ENCODE assay signal across 8 cellular contexts in genomic region chr1:154272999-154273563, GRCh38. TPM values are rescaled to one million over a fixed set of nuclear protein-coding genes. Genes with fewer than 3 reads are reported as not detected.
DNase-seq lines count a peak whose midpoint lies in the region; ATAC-seq, FAIRE-seq and TF ChIP-seq lines count a peak whose summit lies in the region.

No MANE protein-coding gene starts in this region.

- WGBS in HepG2 (ENCODE audit: low lambda C conversion rate), result 60% methylated on average over 13 of the region's 13 CpGs
- WGBS in thyroid gland, 2 donors, result 43 to 48% methylated on average over 13 of the region's 13 CpGs

- H3K4me3 Mint-ChIP-seq in activated CD4-positive, alpha-beta T cell treated with anti-CD3 and anti-CD28 coated beads, Interleukin-2, amount 10 ng/mL, durations not matched to agents 7 days and 5 days, result peak overlapping the region; percentile 89
- peak overlapping the region; percentile 99 for H3K4me3 Mint-ChIP-seq in astrocyte (ENCODE audit: unreplicated experiment)

- in situ Hi-C loops in HepG2 (cut with HindIII; ENCODE audit: extremely low pct_ligation_motif_present, low pct_unique_long_range_greater_than_20kb), result loop anchor here (5.0 kb wide), 2 partner anchors 74 to 91 kb away; no protein-coding TSS in a partner anchor

- no peaks in the 10 kb centered on the region for H3K27me3 Mint-ChIP-seq in activated CD4-positive, alpha-beta T cell treated with anti-CD3 and anti-CD28 coated beads, Interleukin-2, amount 10 ng/mL, durations not matched to agents 7 days and 5 days
- no peaks in the 10 kb centered on the region for H3K27me3 Mint-ChIP-seq in astrocyte (ENCODE audit: low read depth, unreplicated experiment)

- peak overlapping the region; percentile 96 for H3K9ac ChIP-seq in astrocyte (ENCODE audit: low read length)
- peak overlapping the region; percentile 90 for H3K9ac ChIP-seq in HepG2 (ENCODE audit: insufficient read depth, low read depth, low read length)

- H3K4me1 Mint-ChIP-seq in activated CD4-positive, alpha-beta T cell treated with anti-CD3 and anti-CD28 coated beads, Interleukin-2, amount 10 ng/mL, durations not matched to agents 7 days and 5 days, result peaks cover 41% of the 10 kb centered on the region
- peaks cover 11% of the 10 kb centered on the region for H3K4me1 Mint-ChIP-seq in astrocyte (ENCODE audit: low read depth, unreplicated experiment)

- TF ChIP-seq POLR2A in HepG2 (IDR thresholded peaks at IDR 0.05; ENCODE audit: insufficient read depth in 1 of 2, low read depth in 2 of 2, low read length in 2 of 2) (no peak), thyroid gland (IDR thresholded peaks at IDR 0.05) (no peak)

- CTCF ChIA-PET in activated CD4-positive, alpha-beta T cell treated with anti-CD3 and anti-CD28 coated beads, Interleukin-2, amount 10 ng/mL, durations not matched to agents 7 days and 5 days (lab: Charles Lee), result interaction anchor here (0.6 to 1.4 kb wide), 7 partner anchors 55 to 274 kb away, joined by 3 to 4 read pairs (median 3); no protein-coding TSS in a partner anchor
- CTCF ChIA-PET in HepG2 (lab: Yijun Ruan, JAX; ENCODE audit: low intra/inter-chr PET ratio, low total read pairs), result interaction anchor here (0.8 to 3.2 kb wide), 5 partner anchors 62 to 90 kb away, joined by 3 to 43 read pairs (median 3); no protein-coding TSS in a partner anchor

- no peaks in the 10 kb centered on the region for H3K9me3 Mint-ChIP-seq in activated CD4-positive, alpha-beta T cell treated with anti-CD3 and anti-CD28 coated beads, Interleukin-2, amount 10 ng/mL, durations not matched to agents 7 days and 5 days
- H3K9me3 Mint-ChIP-seq in astrocyte (ENCODE audit: unreplicated experiment), result no peaks in the 10 kb centered on the region

- no peak for DNase-seq in activated CD4-positive, alpha-beta T cell treated with anti-CD3 and anti-CD28 coated beads, Interleukin-2, amount 10 ng/mL, durations not matched to agents 7 days and 5 days
- no peak for DNase-seq in activated CD4-positive, alpha-beta T cell treated with anti-CD3 and anti-CD28 coated beads, Interleukin-2, amount 50 U/mL, for 1 hour
- no peak for DNase-seq in astrocyte (ENCODE audit: low read depth)
- no peak for DNase-seq in HepG2 (ENCODE audit: low spot score)
- no peak for DNase-seq in thyroid gland
- DNase-seq in D721Med (ENCODE audit: insufficient read length, low spot score), result no peak
- no peak for DNase-seq in activated gamma-delta T cell treated with Interleukin-2 at 50 U/mL for 16 hours
- DNase-seq in NCI-H128 (lab: John Stamatoyannopoulos, UW; ENCODE audit: unreplicated experiment), result no peak

- peak overlapping the region; percentile 99 for H3K4me2 ChIP-seq in astrocyte (ENCODE audit: low read length)
- peak overlapping the region; percentile 89 for H3K4me2 ChIP-seq in HepG2 (ENCODE audit: low read depth, low read length)

- peaks cover 42% of the 10 kb centered on the region for H3K36me3 Mint-ChIP-seq in activated CD4-positive, alpha-beta T cell treated with anti-CD3 and anti-CD28 coated beads, Interleukin-2, amount 10 ng/mL, durations not matched to agents 7 days and 5 days (ENCODE audit: low read depth)
- H3K36me3 Mint-ChIP-seq in astrocyte (ENCODE audit: low read depth, unreplicated experiment), result peaks cover 17% of the 10 kb centered on the region

- H3K27ac ChIP-seq in astrocyte (ENCODE audit: low read depth, low read length) (peak overlapping the region; percentile 83), HepG2 (ENCODE audit: extremely low read length, insufficient read depth, low read length) (peak overlapping the region; percentile 69), thyroid gland (peak overlapping the region; percentile 77 to 97 (median 85))

- H3K27me3 ChIP-seq in astrocyte (ENCODE audit: insufficient read depth, low read length), result no peaks in the 10 kb centered on the region
- no peaks in the 10 kb centered on the region; a peak in 1 of 5 replicates for H3K27me3 ChIP-seq in HepG2 (ENCODE audit: control insufficient read depth in 1 of 2, insufficient read depth in 2 of 2, low read length in 2 of 2)
- H3K27me3 ChIP-seq in thyroid gland, result no peaks in the 10 kb centered on the region

- H3K27ac Mint-ChIP-seq in activated CD4-positive, alpha-beta T cell treated with anti-CD3 and anti-CD28 coated beads, Interleukin-2, amount 10 ng/mL, durations not matched to agents 7 days and 5 days, result peak overlapping the region; percentile 97
- peak overlapping the region; percentile 99 for H3K27ac Mint-ChIP-seq in astrocyte (ENCODE audit: unreplicated experiment)

- ATAC-seq in HepG2, result no peak; the same call in 2 of the 3 replicates

- peaks cover 6% of the 10 kb centered on the region for H3K4me1 ChIP-seq in astrocyte (ENCODE audit: insufficient read depth, low read length)
- peaks cover 12% of the 10 kb centered on the region for H3K4me1 ChIP-seq in HepG2 (ENCODE audit: insufficient read depth, low read length)
- H3K4me1 ChIP-seq in thyroid gland, result peaks cover 6 to 10% of the 10 kb centered on the region in 2 donors

- H3K36me3 ChIP-seq in astrocyte (ENCODE audit: insufficient read depth, low read length) (peaks cover 24% of the 10 kb centered on the region), HepG2 (replicated peaks in 1 of 2; ENCODE audit: control insufficient read depth in 1 of 2, insufficient read depth in 2 of 2, low read length in 2 of 2) (peaks cover 7 to 28% of the 10 kb centered on the region in 2 experiments; a peak in 4 of 5 replicates), thyroid gland (peaks cover 29 to 30% of the 10 kb centered on the region in 2 donors)

- H2AFZ ChIP-seq in astrocyte (ENCODE audit: low read depth, low read length) (peak overlapping the region; percentile 91), HepG2 (ENCODE audit: low read length) (no peak overlapping the region)

- no peak for TF ChIP-seq RAD21 in HepG2 (CRISPR knock-in tag; IDR thresholded peaks at IDR 0.05)

- intact Hi-C loops in HepG2 (cut with micrococcal nuclease; ENCODE audit: unreplicated experiment) (loop anchor here (1.0 to 5.0 kb wide), 3 partner anchors 62 to 326 kb away; partner anchors contain the start of gene DENND4B), thyroid gland (cut with DNase I) (no loop called here)

- TSS peak; percentile 57 for BruUV-seq in HepG2 (replicated peaks; lab: Mats Ljungman, UMichigan)

- no peak for TF ChIP-seq CTCF in astrocyte (IDR thresholded peaks at IDR 0.05; ENCODE audit: insufficient read depth, low read depth, low read length)
- no peak for TF ChIP-seq CTCF in HepG2 (CRISPR knock-in tag; IDR thresholded peaks at IDR 0.05)
- no peak for TF ChIP-seq CTCF in thyroid gland (IDR thresholded peaks at IDR 0.05)
- no peak for TF ChIP-seq CTCF in D721Med (IDR thresholded peaks at IDR 0.05; ENCODE audit: insufficient read depth, missing control alignments)

- peak overlapping the region; percentile 97 for H3K4me3 ChIP-seq in astrocyte (ENCODE audit: insufficient read depth, low read depth, low read length)
- peak overlapping the region; percentile 86 to 97 (median 90) for H3K4me3 ChIP-seq in HepG2 (replicated peaks in 1 of 3; ENCODE audit: insufficient read depth in 1 of 3, low read depth in 2 of 3, low read length in 3 of 3)
- peak overlapping the region; percentile 56 to 94 (median 65) for H3K4me3 ChIP-seq in thyroid gland (replicated peaks in 1 of 3)

- no peak for FAIRE-seq in astrocyte (lab: Jason Lieb, UNC)
- FAIRE-seq in HepG2 (lab: Jason Lieb, UNC), result no peak
- FAIRE-seq in D721Med (lab: Jason Lieb, UNC), result no peak

- peaks cover 13% of the 10 kb centered on the region for H3K79me2 ChIP-seq in astrocyte (ENCODE audit: insufficient read depth, low read length)
- peaks cover 11% of the 10 kb centered on the region for H3K79me2 ChIP-seq in HepG2 (ENCODE audit: insufficient read depth, low read length)

- H4K20me1 ChIP-seq in astrocyte (ENCODE audit: insufficient read depth, low read length) (no peaks in the 10 kb centered on the region), HepG2 (ENCODE audit: insufficient read depth, low read length) (no peaks in the 10 kb centered on the region)

- no peak for TF ChIP-seq EP300 in HepG2 (IDR thresholded peaks at IDR 0.05; ENCODE audit: low read depth in 2 of 2, low read length in 2 of 2)
- TF ChIP-seq EP300 in HepG2 (CRISPR knock-in tag; IDR thresholded peaks at IDR 0.05; ENCODE audit: borderline replicate concordance), result no peak

- no peaks in the 10 kb centered on the region for H3K9me3 ChIP-seq in astrocyte (ENCODE audit: insufficient read depth, low read depth, low read length)
- no peaks in the 10 kb centered on the region for H3K9me3 ChIP-seq in HepG2 (ENCODE audit: low read length)
- H3K9me3 ChIP-seq in thyroid gland, result no peaks in the 10 kb centered on the region

- POLR2A ChIA-PET in activated CD4-positive, alpha-beta T cell treated with anti-CD3 and anti-CD28 coated beads, Interleukin-2, amount 10 ng/mL, durations not matched to agents 7 days and 5 days (lab: Charles Lee), result no interaction called here
- POLR2A ChIA-PET in HepG2 (lab: Yijun Ruan, JAX), result interaction anchor here (0.7 to 1.3 kb wide), 3 partner anchors 53 to 74 kb away, joined by 3 to 5 read pairs (median 4); partner anchors contain the start of gene UBAP2L

RNA-seq across cellular contexts. Expression of gene HAX1, which starts 0.7 kb away (rescaled TPM):
- total RNA-seq in activated CD4-positive, alpha-beta T cell treated with anti-CD3 and anti-CD28 coated beads, Interleukin-2, amount 10 ng/mL, durations not matched to agents 7 days and 5 days, result 100 to 1,000 TPM; 107 to 126 TPM
- total RNA-seq in astrocyte, result 82.2 and 89.9 TPM in 2 replicates
- total RNA-seq in HepG2 (2016; rRNA removed; fragmentation: Illumina TruSeq; extraction: Trizol), result 89.2 and 104 TPM in 2 replicates
- 42.6 and 45.4 TPM in 2 replicates for total RNA-seq in HepG2 (2016; cell fraction: cytosol; rRNA removed; fragmentation: Illumina TruSeq; extraction: Trizol; ENCODE audit: low read depth)
- total RNA-seq in HepG2 (2016; cell fraction: insoluble cytoplasmic fraction; rRNA removed; fragmentation: Illumina TruSeq; extraction: Trizol), result 96.4 and 107 TPM in 2 replicates
- total RNA-seq in HepG2 (2016; cell fraction: membrane; rRNA removed; fragmentation: Illumina TruSeq; extraction: Trizol), result 89.9 and 90.2 TPM in 2 replicates
- 50.1 and 56.3 TPM in 2 replicates for total RNA-seq in HepG2 (2016; cell fraction: nucleus; rRNA removed; fragmentation: Illumina TruSeq; extraction: Trizol)
- 120 and 128 TPM in 2 replicates for polyA plus RNA-seq in HepG2 (2011; rRNA removed)
- 106 TPM in 2 replicates for polyA plus RNA-seq in HepG2 (2011; cell fraction: cytosol; rRNA removed)
- 70.0 and 84.2 TPM in 2 replicates for polyA plus RNA-seq in HepG2 (2011; cell fraction: nucleus; rRNA removed)
- 64.9 and 90.6 TPM in 2 replicates for polyA plus RNA-seq in HepG2 (2012)
- polyA plus RNA-seq in HepG2 (2016; cell fraction: cytosol; fragmentation: Illumina TruSeq; extraction: Trizol; ENCODE audit: low read depth), result 44.0 and 44.7 TPM in 2 replicates
- polyA plus RNA-seq in HepG2 (2016; cell fraction: insoluble cytoplasmic fraction; fragmentation: Illumina TruSeq; extraction: Trizol; ENCODE audit: low read depth), result 101 and 113 TPM in 2 replicates
- polyA plus RNA-seq in HepG2 (2016; cell fraction: membrane; fragmentation: Illumina TruSeq; extraction: Trizol; ENCODE audit: low read depth), result 76.6 and 79.0 TPM in 2 replicates
- 86.4 and 97.4 TPM in 2 replicates for polyA plus RNA-seq in HepG2 (2016; cell fraction: nucleus; fragmentation: Illumina TruSeq; extraction: Trizol; ENCODE audit: insufficient read depth, low read depth)
- polyA minus RNA-seq in HepG2 (2011; rRNA and poly(A)+ RNA removed; ENCODE audit: low replicate concordance), result 75.0 and 215 TPM in 2 replicates
- 29.9 and 30.5 TPM in 2 replicates for polyA minus RNA-seq in HepG2 (2011; cell fraction: cytosol; rRNA and poly(A)+ RNA removed)
- polyA minus RNA-seq in HepG2 (2011; cell fraction: nucleus; rRNA and poly(A)+ RNA removed), result 16.0 and 25.0 TPM in 2 replicates
- total RNA-seq in thyroid gland, result 100 to 1,000 TPM in 2 of 4 donors, 10 to 100 TPM in 2; 52.0 to 104 (median 94.5) TPM

RNA-seq across cellular contexts. Expression of gene AQP10, which starts 47.8 kb away (rescaled TPM):
- not detected for total RNA-seq in activated CD4-positive, alpha-beta T cell treated with anti-CD3 and anti-CD28 coated beads, Interleukin-2, amount 10 ng/mL, durations not matched to agents 7 days and 5 days
- total RNA-seq in astrocyte (0.17 TPM in 1 of 2 replicates, not detected in the other), HepG2 (2016; rRNA removed; fragmentation: Illumina TruSeq; extraction: Trizol) (not detected in 2 replicates), thyroid gland (not detected)
- total RNA-seq in HepG2 (2016; cell fraction: cytosol; rRNA removed; fragmentation: Illumina TruSeq; extraction: Trizol; ENCODE audit: low read depth), result not detected in 2 replicates
- not detected in 2 replicates for total RNA-seq in HepG2 (2016; cell fraction: insoluble cytoplasmic fraction; rRNA removed; fragmentation: Illumina TruSeq; extraction: Trizol)
- not detected in 2 replicates for total RNA-seq in HepG2 (2016; cell fraction: membrane; rRNA removed; fragmentation: Illumina TruSeq; extraction: Trizol)
- total RNA-seq in HepG2 (2016; cell fraction: nucleus; rRNA removed; fragmentation: Illumina TruSeq; extraction: Trizol), result not detected in 2 replicates
- 0.30 and 0.38 TPM in 2 replicates for polyA plus RNA-seq in HepG2 (2011; rRNA removed)
- polyA plus RNA-seq in HepG2 (2011; cell fraction: cytosol; rRNA removed), result 0.16 and 0.28 TPM in 2 replicates
- polyA plus RNA-seq in HepG2 (2011; cell fraction: nucleus; rRNA removed), result 0.73 and 0.74 TPM in 2 replicates
- polyA plus RNA-seq in HepG2 (2012), result 0.13 and 0.15 TPM in 2 replicates
- not detected in 2 replicates for polyA plus RNA-seq in HepG2 (2016; cell fraction: cytosol; fragmentation: Illumina TruSeq; extraction: Trizol; ENCODE audit: low read depth)
- not detected in 2 replicates for polyA plus RNA-seq in HepG2 (2016; cell fraction: insoluble cytoplasmic fraction; fragmentation: Illumina TruSeq; extraction: Trizol; ENCODE audit: low read depth)
- polyA plus RNA-seq in HepG2 (2016; cell fraction: membrane; fragmentation: Illumina TruSeq; extraction: Trizol; ENCODE audit: low read depth), result not detected in 2 replicates
- polyA plus RNA-seq in HepG2 (2016; cell fraction: nucleus; fragmentation: Illumina TruSeq; extraction: Trizol; ENCODE audit: insufficient read depth, low read depth), result not detected in 2 replicates
- 0.30 TPM in 1 of 2 replicates, not detected in the other for polyA minus RNA-seq in HepG2 (2011; rRNA and poly(A)+ RNA removed; ENCODE audit: low replicate concordance)
- not detected in 2 replicates for polyA minus RNA-seq in HepG2 (2011; cell fraction: cytosol; rRNA and poly(A)+ RNA removed)
- polyA minus RNA-seq in HepG2 (2011; cell fraction: nucleus; rRNA and poly(A)+ RNA removed), result 0.26 TPM in 1 of 2 replicates, not detected in the other

RNA-seq across cellular contexts. Expression of gene ATP8B2, which starts 52.2 kb away (rescaled TPM):
- total RNA-seq in activated CD4-positive, alpha-beta T cell treated with anti-CD3 and anti-CD28 coated beads, Interleukin-2, amount 10 ng/mL, durations not matched to agents 7 days and 5 days, result 100 to 1,000 TPM; 135 to 138 TPM
- total RNA-seq in astrocyte (71.6 and 71.9 TPM in 2 replicates), HepG2 (2016; rRNA removed; fragmentation: Illumina TruSeq; extraction: Trizol) (31.3 and 39.3 TPM in 2 replicates), thyroid gland (100 to 1,000 TPM in 1 of 4 donors, 10 to 100 TPM in 3; 61.6 to 106 (median 76.4) TPM)
- 9.3 and 9.4 TPM in 2 replicates for total RNA-seq in HepG2 (2016; cell fraction: cytosol; rRNA removed; fragmentation: Illumina TruSeq; extraction: Trizol; ENCODE audit: low read depth)
- total RNA-seq in HepG2 (2016; cell fraction: insoluble cytoplasmic fraction; rRNA removed; fragmentation: Illumina TruSeq; extraction: Trizol), result 28.1 and 34.6 TPM in 2 replicates
- 28.0 and 30.5 TPM in 2 replicates for total RNA-seq in HepG2 (2016; cell fraction: membrane; rRNA removed; fragmentation: Illumina TruSeq; extraction: Trizol)
- total RNA-seq in HepG2 (2016; cell fraction: nucleus; rRNA removed; fragmentation: Illumina TruSeq; extraction: Trizol), result 23.7 and 30.6 TPM in 2 replicates
- polyA plus RNA-seq in HepG2 (2011; rRNA removed), result 20.4 and 23.9 TPM in 2 replicates
- 17.7 and 29.9 TPM in 2 replicates for polyA plus RNA-seq in HepG2 (2011; cell fraction: cytosol; rRNA removed)
- 67.2 and 84.5 TPM in 2 replicates for polyA plus RNA-seq in HepG2 (2011; cell fraction: nucleus; rRNA removed)
- polyA plus RNA-seq in HepG2 (2012), result 11.1 and 14.4 TPM in 2 replicates
- polyA plus RNA-seq in HepG2 (2016; cell fraction: cytosol; fragmentation: Illumina TruSeq; extraction: Trizol; ENCODE audit: low read depth), result 4.4 and 4.7 TPM in 2 replicates
- 15.2 and 18.9 TPM in 2 replicates for polyA plus RNA-seq in HepG2 (2016; cell fraction: insoluble cytoplasmic fraction; fragmentation: Illumina TruSeq; extraction: Trizol; ENCODE audit: low read depth)
- 15.5 and 17.2 TPM in 2 replicates for polyA plus RNA-seq in HepG2 (2016; cell fraction: membrane; fragmentation: Illumina TruSeq; extraction: Trizol; ENCODE audit: low read depth)
- polyA plus RNA-seq in HepG2 (2016; cell fraction: nucleus; fragmentation: Illumina TruSeq; extraction: Trizol; ENCODE audit: insufficient read depth, low read depth), result 31.3 and 36.4 TPM in 2 replicates
- 1.0 and 52.3 TPM in 2 replicates for polyA minus RNA-seq in HepG2 (2011; rRNA and poly(A)+ RNA removed; ENCODE audit: low replicate concordance)
- 13.5 and 15.3 TPM in 2 replicates for polyA minus RNA-seq in HepG2 (2011; cell fraction: cytosol; rRNA and poly(A)+ RNA removed)
- polyA minus RNA-seq in HepG2 (2011; cell fraction: nucleus; rRNA and poly(A)+ RNA removed), result 22.4 and 25.2 TPM in 2 replicates

RNA-seq across cellular contexts. Expression of gene UBAP2L, which starts 52.3 kb away (rescaled TPM):
- 100 to 1,000 TPM; 186 to 211 TPM for total RNA-seq in activated CD4-positive, alpha-beta T cell treated with anti-CD3 and anti-CD28 coated beads, Interleukin-2, amount 10 ng/mL, durations not matched to agents 7 days and 5 days
- total RNA-seq in astrocyte, result 203 and 218 TPM in 2 replicates
- total RNA-seq in HepG2 (2016; rRNA removed; fragmentation: Illumina TruSeq; extraction: Trizol), result 74.2 and 75.9 TPM in 2 replicates
- total RNA-seq in HepG2 (2016; cell fraction: cytosol; rRNA removed; fragmentation: Illumina TruSeq; extraction: Trizol; ENCODE audit: low read depth), result 32.2 and 32.3 TPM in 2 replicates
- total RNA-seq in HepG2 (2016; cell fraction: insoluble cytoplasmic fraction; rRNA removed; fragmentation: Illumina TruSeq; extraction: Trizol), result 62.4 and 77.2 TPM in 2 replicates
- 48.4 and 51.5 TPM in 2 replicates for total RNA-seq in HepG2 (2016; cell fraction: membrane; rRNA removed; fragmentation: Illumina TruSeq; extraction: Trizol)
- total RNA-seq in HepG2 (2016; cell fraction: nucleus; rRNA removed; fragmentation: Illumina TruSeq; extraction: Trizol), result 90.2 and 98.9 TPM in 2 replicates
- polyA plus RNA-seq in HepG2 (2011; rRNA removed), result 140 and 159 TPM in 2 replicates
- polyA plus RNA-seq in HepG2 (2011; cell fraction: cytosol; rRNA removed), result 59.5 and 64.7 TPM in 2 replicates
- polyA plus RNA-seq in HepG2 (2011; cell fraction: nucleus; rRNA removed), result 243 and 295 TPM in 2 replicates
- 73.3 and 82.5 TPM in 2 replicates for polyA plus RNA-seq in HepG2 (2012)
- 27.7 and 30.6 TPM in 2 replicates for polyA plus RNA-seq in HepG2 (2016; cell fraction: cytosol; fragmentation: Illumina TruSeq; extraction: Trizol; ENCODE audit: low read depth)
- polyA plus RNA-seq in HepG2 (2016; cell fraction: insoluble cytoplasmic fraction; fragmentation: Illumina TruSeq; extraction: Trizol; ENCODE audit: low read depth), result 83.4 and 108 TPM in 2 replicates
- polyA plus RNA-seq in HepG2 (2016; cell fraction: membrane; fragmentation: Illumina TruSeq; extraction: Trizol; ENCODE audit: low read depth), result 43.4 and 53.2 TPM in 2 replicates
- 205 and 223 TPM in 2 replicates for polyA plus RNA-seq in HepG2 (2016; cell fraction: nucleus; fragmentation: Illumina TruSeq; extraction: Trizol; ENCODE audit: insufficient read depth, low read depth)
- 231 and 359 TPM in 2 replicates for polyA minus RNA-seq in HepG2 (2011; rRNA and poly(A)+ RNA removed; ENCODE audit: low replicate concordance)
- 29.0 and 31.7 TPM in 2 replicates for polyA minus RNA-seq in HepG2 (2011; cell fraction: cytosol; rRNA and poly(A)+ RNA removed)
- 310 and 330 TPM in 2 replicates for polyA minus RNA-seq in HepG2 (2011; cell fraction: nucleus; rRNA and poly(A)+ RNA removed)
- 100 to 1,000 TPM in 2 of 4 donors, 10 to 100 TPM in 2; 57.8 to 102 (median 88.8) TPM for total RNA-seq in thyroid gland
